ENCODE assay signal across 30 cellular contexts in the genomic region with DNA sequence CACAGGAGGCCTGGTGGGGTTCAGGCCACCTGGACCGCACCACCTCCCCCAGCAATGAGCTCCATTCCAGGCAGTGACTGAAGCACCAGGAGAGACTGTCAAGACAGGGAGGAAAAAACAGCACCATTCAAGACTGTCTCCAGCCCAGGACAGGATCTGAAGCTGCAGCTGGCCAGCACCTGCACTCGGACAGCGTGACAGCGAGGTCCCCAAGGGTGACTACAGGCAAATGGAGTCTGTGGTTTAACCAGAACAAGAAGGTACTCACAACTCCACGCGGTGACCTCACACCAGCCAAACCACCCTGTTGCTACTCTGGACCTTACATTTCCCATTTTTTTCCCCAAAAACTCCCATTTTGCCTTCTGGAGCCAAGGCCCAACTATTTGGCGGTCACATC. TPM values are rescaled to one million over a fixed set of nuclear protein-coding genes. Genes with fewer than 3 reads are reported as not detected.
DNase-seq lines count a peak whose midpoint lies in the region; ATAC-seq and TF ChIP-seq lines count a peak whose summit lies in the region.
"Had no signal": no experiment of that assay in that cellular context is flagged by ENCODE, and none has a peak within 500 bp of the region (broad histone marks: within the 10 kb centered on the region; RNA-seq: fewer than 3 reads in every experiment).

No MANE protein-coding gene starts in this region.

- H3K79me2 ChIP-seq in OCI-LY1 (ENCODE audit: insufficient read depth, low read length) = peaks cover 99% of the 10 kb centered on the region

- H3K9me2 ChIP-seq in OCI-LY1 (ENCODE audit: low read depth, low read length) = no peaks in the 10 kb centered on the region

- peak overlapping the region; percentile 56 for H3K27ac ChIP-seq in OCI-LY1 (ENCODE audit: low read depth, low read length, poor library complexity, severe bottlenecking)
- H3K27ac ChIP-seq: adrenal gland, Peyer's patch, prostate gland, upper lobe of left lung had no signal

- peak overlapping the region; percentile 20 for H3K4me3 ChIP-seq in OCI-LY1 (ENCODE audit: low read depth, low read length, poor library complexity, severe bottlenecking)
- H3K4me3 ChIP-seq: adrenal gland, Peyer's patch, prostate gland, upper lobe of left lung had no signal

- H3K4me1 Mint-ChIP-seq in activated naive CD4-positive, alpha-beta T cell treated with anti-CD3 and anti-CD28 coated beads, Interleukin-2, amount 50 U/mL, for 24 hours = peaks cover 86% of the 10 kb centered on the region
- peaks cover 46% of the 10 kb centered on the region for H3K4me1 Mint-ChIP-seq in endothelial cell (ENCODE audit: unreplicated experiment)
- H3K4me1 Mint-ChIP-seq in stimulated activated naive B cell treated with anti-CD40 and anti-IgM and Interleukin-4, amounts not matched to agents 10 μg/mL and 1 μg/mL and 100 μg/mL, for 72 hours = peaks cover 74 to 94% of the 10 kb centered on the region in 2 donors

- H3K9me3 Mint-ChIP-seq in activated naive CD4-positive, alpha-beta T cell treated with anti-CD3 and anti-CD28 coated beads, Interleukin-2, amount 50 U/mL, for 24 hours = no peaks in the 10 kb centered on the region
- no peaks in the 10 kb centered on the region for H3K9me3 Mint-ChIP-seq in activated naive CD4-positive, alpha-beta T cell treated with anti-CD3 and anti-CD28 coated beads, Interleukin-2, amount 50 U/mL, for 72 hours
- no peaks in the 10 kb centered on the region for H3K9me3 Mint-ChIP-seq in endothelial cell (ENCODE audit: unreplicated experiment)
- no peaks in the 10 kb centered on the region for H3K9me3 Mint-ChIP-seq in stimulated activated naive B cell treated with anti-CD40 and anti-IgM and Interleukin-4, amounts not matched to agents 10 μg/mL and 1 μg/mL and 100 μg/mL, for 72 hours
- H3K9me3 Mint-ChIP-seq: activated T-cell treated with anti-CD3 and anti-CD28 coated beads, Interleukin-2, amount 50 U/mL, for 72 hours; CD4-positive, CD25-positive, alpha-beta regulatory T cell; mesothelial cell of epicardium; naive thymus-derived CD4-positive, alpha-beta T cell had no signal

- no peaks in the 10 kb centered on the region for H3K27me3 Mint-ChIP-seq in activated naive CD4-positive, alpha-beta T cell treated with anti-CD3 and anti-CD28 coated beads, Interleukin-2, amount 50 U/mL, for 24 hours
- H3K27me3 Mint-ChIP-seq in endothelial cell (ENCODE audit: unreplicated experiment) = peaks cover 13% of the 10 kb centered on the region
- H3K27me3 Mint-ChIP-seq in stimulated activated naive B cell treated with anti-CD40 and anti-IgM and Interleukin-4, amounts not matched to agents 10 μg/mL and 1 μg/mL and 100 μg/mL, for 72 hours = no peaks in the 10 kb centered on the region
- H3K27me3 Mint-ChIP-seq: activated CD8-positive, alpha-beta memory T cell treated with anti-CD3 and anti-CD28 coated beads, Interleukin-2, amount 10 ng/mL, durations not matched to agents 7 days and 5 days; CD4-positive, CD25-positive, alpha-beta regulatory T cell; naive thymus-derived CD4-positive, alpha-beta T cell had no signal

- H3K27ac Mint-ChIP-seq in activated naive CD4-positive, alpha-beta T cell treated with anti-CD3 and anti-CD28 coated beads, Interleukin-2, amount 50 U/mL, for 24 hours = peak overlapping the region; percentile 82
- peak overlapping the region in 1 of 2 donors; percentile 57 for H3K27ac Mint-ChIP-seq in activated naive CD4-positive, alpha-beta T cell treated with anti-CD3 and anti-CD28 coated beads, Interleukin-2, amount 50 U/mL, for 72 hours
- peak overlapping the region; percentile 94 for H3K27ac Mint-ChIP-seq in endothelial cell (ENCODE audit: unreplicated experiment)
- peak overlapping the region; percentile 83 for H3K27ac Mint-ChIP-seq in stimulated activated naive B cell treated with anti-CD40 and anti-IgM and Interleukin-4, amounts not matched to agents 10 μg/mL and 1 μg/mL and 100 μg/mL, for 72 hours
- H3K27ac Mint-ChIP-seq: activated T-cell treated with anti-CD3 and anti-CD28 coated beads, Interleukin-2, amount 50 U/mL, for 72 hours; mesothelial cell of epicardium had no signal

- no peaks in the 10 kb centered on the region for H4K20me1 ChIP-seq in OCI-LY1 (ENCODE audit: insufficient read depth, low read length)

- ATAC-seq in activated naive CD4-positive, alpha-beta T cell treated with anti-CD3 and anti-CD28 coated beads, Interleukin-2, amount 50 U/mL, for 72 hours = no peak
- peak; percentile 50 to 60 for ATAC-seq in stimulated activated naive B cell treated with anti-CD40 and anti-IgM and Interleukin-4, amounts not matched to agents 10 μg/mL and 1 μg/mL and 100 μg/mL, for 72 hours (replicated peaks)
- ATAC-seq in HG02642 (IDR thresholded peaks at IDR 0.05; ENCODE audit: poor library complexity, unreplicated experiment) = no peak
- ATAC-seq: activated CD8-positive, alpha-beta memory T cell treated with anti-CD3 and anti-CD28 coated beads, Interleukin-2, amount 10 ng/mL, durations not matched to agents 7 days and 5 days; activated T-cell treated with anti-CD3 and anti-CD28 coated beads, Interleukin-2, amount 50 U/mL, for 72 hours; esophagus mucosa; naive thymus-derived CD4-positive, alpha-beta T cell; sciatic nerve had no signal

- H3K27me3 ChIP-seq in OCI-LY1 (ENCODE audit: insufficient read depth, low read length) = no peaks in the 10 kb centered on the region
- H3K27me3 ChIP-seq: adrenal gland, Peyer's patch, upper lobe of left lung had no signal

- no peaks in the 10 kb centered on the region for H3K9me3 ChIP-seq in OCI-LY1 (ENCODE audit: low read length)
- H3K9me3 ChIP-seq: adrenal gland, Peyer's patch, prostate gland, upper lobe of left lung had no signal

- peak overlapping the region; percentile 44; the same call in 1 of the 2 replicates for H3K9ac ChIP-seq in OCI-LY1 (ENCODE audit: low read length)

- peaks cover 8% of the 10 kb centered on the region; the same call in 1 of the 2 replicates for H3K36me3 ChIP-seq in OCI-LY1 (ENCODE audit: insufficient read depth, low read length)
- H3K36me3 ChIP-seq: adrenal gland, Peyer's patch, prostate gland, upper lobe of left lung had no signal

- no peak overlapping the region for H2AFZ ChIP-seq in OCI-LY1 (ENCODE audit: low read length)

- H3K4me2 ChIP-seq in OCI-LY1 (ENCODE audit: low read length) = peak overlapping the region; percentile 62

- TF ChIP-seq CTCF in OCI-LY1 (IDR thresholded peaks at IDR 0.05; ENCODE audit: low read length) = no peak
- no peak for TF ChIP-seq CTCF in endothelial cell (IDR thresholded peaks at IDR 0.05; ENCODE audit: unreplicated experiment)

- H3K4me1 ChIP-seq in OCI-LY1 (ENCODE audit: insufficient read depth, low read length, severe bottlenecking) = peaks cover 90% of the 10 kb centered on the region

- H3F3A ChIP-seq in OCI-LY1 (ENCODE audit: insufficient read depth, low read length) = no peaks in the 10 kb centered on the region

- no peak overlapping the region for H3K4me3 Mint-ChIP-seq in activated naive CD4-positive, alpha-beta T cell treated with anti-CD3 and anti-CD28 coated beads, Interleukin-2, amount 50 U/mL, for 24 hours
- H3K4me3 Mint-ChIP-seq in endothelial cell (ENCODE audit: unreplicated experiment) = peak overlapping the region; percentile 65
- H3K4me3 Mint-ChIP-seq in stimulated activated naive B cell treated with anti-CD40 and anti-IgM and Interleukin-4, amounts not matched to agents 10 μg/mL and 1 μg/mL and 100 μg/mL, for 72 hours = peak overlapping the region in 1 of 2 donors; percentile 52
- H3K4me3 Mint-ChIP-seq: activated CD8-positive, alpha-beta memory T cell treated with anti-CD3 and anti-CD28 coated beads, Interleukin-2, amount 10 ng/mL, durations not matched to agents 7 days and 5 days; activated T-cell treated with anti-CD3 and anti-CD28 coated beads, Interleukin-2, amount 50 U/mL, for 72 hours; CD4-positive, CD25-positive, alpha-beta regulatory T cell; mesothelial cell of epicardium had no signal

- no peaks in the 10 kb centered on the region for H3K36me3 Mint-ChIP-seq in activated naive CD4-positive, alpha-beta T cell treated with anti-CD3 and anti-CD28 coated beads, Interleukin-2, amount 50 U/mL, for 24 hours
- H3K36me3 Mint-ChIP-seq in activated naive CD4-positive, alpha-beta T cell treated with anti-CD3 and anti-CD28 coated beads, Interleukin-2, amount 50 U/mL, for 72 hours = no peaks in the 10 kb centered on the region
- H3K36me3 Mint-ChIP-seq in endothelial cell (ENCODE audit: low read depth, unreplicated experiment) = peaks cover 15% of the 10 kb centered on the region
- H3K36me3 Mint-ChIP-seq in stimulated activated naive B cell treated with anti-CD40 and anti-IgM and Interleukin-4, amounts not matched to agents 10 μg/mL and 1 μg/mL and 100 μg/mL, for 72 hours = peaks cover 10 to 22% of the 10 kb centered on the region in 2 donors
- H3K36me3 Mint-ChIP-seq: activated CD8-positive, alpha-beta memory T cell treated with anti-CD3 and anti-CD28 coated beads, Interleukin-2, amount 10 ng/mL, durations not matched to agents 7 days and 5 days; mesothelial cell of epicardium; naive thymus-derived CD4-positive, alpha-beta T cell had no signal

- no peak for DNase-seq in activated naive CD4-positive, alpha-beta T cell treated with anti-CD3 and anti-CD28 coated beads, Interleukin-2, amount 50 U/mL, for 72 hours (ENCODE audit: low spot score in 2 of 2)
- no peak for DNase-seq in endothelial cell (ENCODE audit: low spot score)
- no peak for DNase-seq in stimulated activated naive B cell treated with anti-CD40 and anti-IgM and Interleukin-4, amounts not matched to agents 10 μg/mL and 1 μg/mL and 100 μg/mL, for 72 hours
- no peak for DNase-seq in activated CD4-positive, CD25-positive, alpha-beta regulatory T cell (lab: John Stamatoyannopoulos, UW)
- no peak for DNase-seq in SKM-1 (lab: John Stamatoyannopoulos, UW; ENCODE audit: unreplicated experiment)
- DNase-seq: activated CD4-positive, alpha-beta T cell treated with anti-CD3 and anti-CD28 coated beads, Interleukin-2, amount 50 U/mL, for 1 hour; activated CD8-positive, alpha-beta memory T cell treated with anti-CD3 and anti-CD28 coated beads, Interleukin-2, amount 10 ng/mL, durations not matched to agents 7 days and 5 days; activated naive CD4-positive, alpha-beta T cell treated with Interleukin-2 at 50 U/mL for 16 hours; activated T-cell treated with anti-CD3 and anti-CD28 coated beads, Interleukin-2, amount 50 U/mL, for 72 hours; adrenal gland; CD4-positive, CD25-positive, alpha-beta regulatory T cell; central memory CD4-positive, alpha-beta T cell; cortex of kidney; DND-41; foreskin fibroblast; naive thymus-derived CD4-positive, alpha-beta T cell; NCI-H1436; NCI-H2081 treated with DMSO at 0.1 percent for 48 hours; NCI-H226; NCI-H526 treated with DMSO at 0.1 percent for 48 hours; Peyer's patch; SHP77 treated with DMSO at 0.1 percent for 48 hours; upper lobe of left lung had no signal

RNA-seq across cellular contexts. Expression of a gene that starts 9.8 kb away (rescaled TPM):
- 10 to 100 TPM; 24.1 TPM for total RNA-seq in activated naive CD4-positive, alpha-beta T cell treated with anti-CD3 and anti-CD28 coated beads, Interleukin-2, amount 50 U/mL, for 72 hours
- 13.3 TPM for total RNA-seq in endothelial cell (ENCODE audit: unreplicated experiment)

RNA-seq across cellular contexts. Expression of a gene that starts 41.7 kb away (rescaled TPM):
- 10 to 100 TPM; 44.0 to 45.8 TPM for total RNA-seq in activated naive CD4-positive, alpha-beta T cell treated with anti-CD3 and anti-CD28 coated beads, Interleukin-2, amount 50 U/mL, for 72 hours
- 53.2 TPM for total RNA-seq in endothelial cell (ENCODE audit: unreplicated experiment)

RNA-seq across cellular contexts. Expression of a gene that starts 42.7 kb away (rescaled TPM):
- 1 to 10 TPM; 1.6 to 2.5 TPM for total RNA-seq in activated naive CD4-positive, alpha-beta T cell treated with anti-CD3 and anti-CD28 coated beads, Interleukin-2, amount 50 U/mL, for 72 hours
- total RNA-seq in endothelial cell (ENCODE audit: unreplicated experiment) = 0.36 TPM

RNA-seq across cellular contexts. Expression of a gene that starts 46.0 kb away (rescaled TPM):
- 10 to 100 TPM; 39.5 to 58.2 TPM for total RNA-seq in activated naive CD4-positive, alpha-beta T cell treated with anti-CD3 and anti-CD28 coated beads, Interleukin-2, amount 50 U/mL, for 72 hours
- 29.7 TPM for total RNA-seq in endothelial cell (ENCODE audit: unreplicated experiment)

Comparison
In these comparisons a context has a peak if more than half of its experiments do, and no peak if none do; other contexts are left out.
1. ATAC-seq: peak in stimulated activated naive B cell treated with anti-CD40 and anti-IgM and Interleukin-4, amounts not matched to agents 10 μg/mL and 1 μg/mL and 100 μg/mL, for 72 hours (2 of 2); none in activated naive CD4-positive, alpha-beta T cell treated with anti-CD3 and anti-CD28 coated beads, Interleukin-2, amount 50 U/mL, for 72 hours (0 of 2) and HG02642 (single experiment).